Comparison of ENCODE assay signal across 18 cellular contexts in the genomic region with DNA sequence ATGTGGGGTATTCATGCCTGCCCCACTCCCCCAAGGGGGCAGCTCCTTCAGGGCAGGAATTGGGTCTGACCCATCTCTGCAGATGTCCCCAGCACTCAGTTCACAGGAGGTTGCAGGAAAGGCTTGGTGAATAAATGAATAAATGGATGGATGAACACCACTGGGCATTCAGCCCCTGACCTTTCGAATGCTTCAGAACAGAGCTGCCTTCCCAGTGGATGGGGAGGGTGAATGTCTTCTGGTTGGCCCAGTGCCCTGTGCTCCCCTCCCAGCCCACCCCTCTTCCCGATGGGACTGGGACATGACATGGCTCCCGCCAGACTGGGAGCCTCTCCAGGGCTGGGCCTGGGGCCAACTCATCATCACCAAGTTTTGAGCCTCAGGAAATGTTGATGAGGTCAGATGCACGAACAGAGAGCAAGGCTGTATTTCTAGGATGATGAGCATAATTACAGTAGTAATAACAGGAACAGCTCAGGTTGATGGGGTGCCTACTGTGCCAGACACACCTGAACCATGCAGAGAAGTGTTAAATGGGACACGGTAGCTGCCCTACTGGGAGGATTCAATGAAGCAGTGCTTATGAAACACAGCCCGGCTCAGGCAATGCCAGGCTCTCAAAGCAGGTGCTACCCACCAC. TPM values are rescaled to one million over a fixed set of nuclear protein-coding genes. Genes with fewer than 3 reads are reported as not detected.
DNase-seq lines count a peak whose midpoint lies in the region; ATAC-seq and TF ChIP-seq lines count a peak whose summit lies in the region.
"Had no signal": no experiment of that assay in that cellular context is flagged by ENCODE, and none has a peak within 500 bp of the region (broad histone marks: within the 10 kb centered on the region; RNA-seq: fewer than 3 reads in every experiment).

No MANE protein-coding gene starts in this region.

- H4K20me1 ChIP-seq in SK-N-SH (ENCODE audit: insufficient read depth) = peaks cover 24% of the 10 kb centered on the region

- H3K27ac ChIP-seq in SK-N-SH (ENCODE audit: low read depth in 2 of 2, low read length in 1 of 2) (no peak overlapping the region), endodermal cell (ENCODE audit: low read depth, low read length) (no peak overlapping the region)
- H3K27ac ChIP-seq: C4-2B had no signal

- H3K4me2 ChIP-seq in SK-N-SH = no peak overlapping the region

- TF ChIP-seq EP300 in SK-N-SH (IDR thresholded peaks at IDR 0.05; ENCODE audit: borderline replicate concordance in 1 of 2, low read depth in 1 of 2, low read length in 1 of 2) = no peak

- no peaks in the 10 kb centered on the region for H3K4me1 Mint-ChIP-seq in endodermal cell
- H3K4me1 Mint-ChIP-seq: H9 had no signal

- H3K79me2 ChIP-seq in SK-N-SH (ENCODE audit: insufficient read depth) = no peaks in the 10 kb centered on the region

- TF ChIP-seq RAD21 in SK-N-SH (IDR thresholded peaks at IDR 0.05; ENCODE audit: low read length) = no peak

- H2AFZ ChIP-seq in SK-N-SH (ENCODE audit: low read depth) = no peak overlapping the region

- peaks cover 4% of the 10 kb centered on the region for H3F3A ChIP-seq in SK-N-SH (replicated peaks; ENCODE audit: insufficient read depth)

- H3K4me3 Mint-ChIP-seq in endodermal cell = no peak overlapping the region
- H3K4me3 Mint-ChIP-seq: H9 had no signal

- POLR2A ChIA-PET in SK-N-SH (lab: Yijun Ruan, JAX) = no interaction called here

- TF ChIP-seq CTCF in SK-N-SH (IDR thresholded peaks at IDR 0.05) (no peak), endodermal cell (conservative IDR thresholded peaks at IDR 0.05) (no peak)

- peaks cover 12 to 43% of the 10 kb centered on the region in 2 experiments for H3K36me3 ChIP-seq in SK-N-SH (replicated peaks in 1 of 2; ENCODE audit: control insufficient read depth in 1 of 2, insufficient read depth in 2 of 2, low read length in 1 of 2)
- peaks cover 24% of the 10 kb centered on the region for H3K36me3 ChIP-seq in endodermal cell (ENCODE audit: control insufficient read depth, insufficient read depth, low read length)

- CTCF ChIA-PET in SK-N-SH (lab: Yijun Ruan, JAX) = no interaction called here

- H3K4me3 ChIP-seq in SK-N-SH (ENCODE audit: low read depth in 2 of 2, low read length in 1 of 2) (no peak overlapping the region), endodermal cell (ENCODE audit: low read length) (no peak overlapping the region)

- no peak for ATAC-seq in SK-N-SH treated with all-trans-retinoic acid at 6 μM for 48 hours

- H3K9me3 ChIP-seq in SK-N-SH (no peaks in the 10 kb centered on the region), endodermal cell (ENCODE audit: control insufficient read depth, low read length) (no peaks in the 10 kb centered on the region)

- 77% methylated on average over 5 of the region's 6 CpGs for WGBS in SK-N-SH (ENCODE audit: low lambda C conversion rate)
- WGBS in endodermal cell (ENCODE audit: insufficient coverage in 1 of 2, insufficient read length in 1 of 2), 2 experiments = 91 to 96% methylated on average over 4 to 6 of the region's 6 CpGs

- no peaks in the 10 kb centered on the region for H3K9me2 ChIP-seq in SK-N-SH

- no peaks in the 10 kb centered on the region for H3K9me3 Mint-ChIP-seq in endodermal cell
- H3K9me3 Mint-ChIP-seq: H9 had no signal

- no peak overlapping the region for H3K27ac Mint-ChIP-seq in endodermal cell
- H3K27ac Mint-ChIP-seq: H9 had no signal

- H3K9ac ChIP-seq in SK-N-SH = no peak overlapping the region
- no peak overlapping the region for H3K9ac ChIP-seq in endodermal cell (ENCODE audit: extremely low read depth, low read length, poor library complexity, severe bottlenecking)

- H3K4me1 ChIP-seq in SK-N-SH (ENCODE audit: control insufficient read depth in 1 of 2, insufficient read depth in 2 of 2, low read depth in 1 of 2, low read length in 1 of 2) = peaks cover 0 to 7% of the 10 kb centered on the region in 2 experiments; a peak in 2 of 4 replicates
- H3K4me1 ChIP-seq in endodermal cell (ENCODE audit: control insufficient read depth, insufficient read depth, low read length) = no peaks in the 10 kb centered on the region

- H3K27me3 ChIP-seq in SK-N-SH (ENCODE audit: insufficient read depth) (no peaks in the 10 kb centered on the region), endodermal cell (ENCODE audit: control insufficient read depth, insufficient read depth, low read length, poor library complexity, severe bottlenecking) (no peaks in the 10 kb centered on the region)

- H3K36me3 Mint-ChIP-seq in endodermal cell (ENCODE audit: low read depth) = peaks cover 53% of the 10 kb centered on the region

- no peaks in the 10 kb centered on the region for H3K27me3 Mint-ChIP-seq in endodermal cell (ENCODE audit: insufficient read depth)

- DNase-seq in SK-N-SH (no peak), NCI-H1105 treated with DMSO at 0.1 percent for 48 hours (lab: John Stamatoyannopoulos, UW) (peak; percentile 59), cerebellum (ENCODE audit: low spot score) (peak; percentile 77), lung microvascular endothelial cell (ENCODE audit: low read depth in 2 of 2) (peak; percentile 27 to 28), endodermal cell (no peak), putamen (ENCODE audit: low spot score) (no peak)
- DNase-seq in activated effector memory CD4-positive, alpha-beta T cell treated with Interleukin-2 at 50 U/mL for 16 hours = no peak
- DNase-seq: DMS153, H9, IMR-90, Kasumi-1, MV-4-11, NCI-H2171, NCI-H510A treated with DMSO at 0.1 percent for 48 hours had no signal

TF ChIP-seq in SK-N-SH, 30 proteins besides CTCF, POLR2A, EP300 and RAD21:
- peak; percentile 19; the same call in 1 of the 2 replicates for TF ChIP-seq NFIC (IDR thresholded peaks at IDR 0.05; ENCODE audit: borderline replicate concordance)
- no peak for TF ChIP-seq RXRA (IDR thresholded peaks at IDR 0.05; ENCODE audit: borderline replicate concordance, low read depth)
TF ChIP-seq in SK-N-SH: peak in this region for 1.

TF ChIP-seq in SK-N-SH treated with all-trans-retinoic acid at 6 μM for 48 hours, 23 proteins besides CTCF, POLR2A, EP300 and RAD21:
- TF ChIP-seq, protein P1, sequence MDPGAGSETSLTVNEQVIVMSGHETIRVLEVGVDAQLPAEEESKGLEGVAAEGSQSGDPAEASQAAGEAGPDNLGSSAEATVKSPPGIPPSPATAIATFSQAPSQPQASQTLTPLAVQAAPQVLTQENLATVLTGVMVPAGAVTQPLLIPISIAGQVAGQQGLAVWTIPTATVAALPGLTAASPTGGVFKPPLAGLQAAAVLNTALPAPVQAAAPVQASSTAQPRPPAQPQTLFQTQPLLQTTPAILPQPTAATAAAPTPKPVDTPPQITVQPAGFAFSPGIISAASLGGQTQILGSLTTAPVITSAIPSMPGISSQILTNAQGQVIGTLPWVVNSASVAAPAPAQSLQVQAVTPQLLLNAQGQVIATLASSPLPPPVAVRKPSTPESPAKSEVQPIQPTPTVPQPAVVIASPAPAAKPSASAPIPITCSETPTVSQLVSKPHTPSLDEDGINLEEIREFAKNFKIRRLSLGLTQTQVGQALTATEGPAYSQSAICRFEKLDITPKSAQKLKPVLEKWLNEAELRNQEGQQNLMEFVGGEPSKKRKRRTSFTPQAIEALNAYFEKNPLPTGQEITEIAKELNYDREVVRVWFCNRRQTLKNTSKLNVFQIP (CRISPR knock-in tag; IDR thresholded peaks at IDR 0.05; ENCODE audit: borderline replicate concordance, low read depth) = no peak

RNA-seq across cellular contexts. Expression of a gene that starts 25.7 kb away (rescaled TPM):
- polyA plus RNA-seq in SK-N-SH (2012; rRNA removed) = 30.3 and 33.5 TPM in 2 replicates
- 19.0 and 25.2 TPM in 2 replicates for polyA plus RNA-seq in SK-N-SH (2012; cell fraction: cytosol; rRNA removed)
- polyA plus RNA-seq in SK-N-SH (2012; cell fraction: nucleus; rRNA removed) = 51.7 and 57.8 TPM in 2 replicates
- total RNA-seq in cerebellum (22.2 TPM), lung microvascular endothelial cell (13.7 and 18.3 TPM in 2 replicates), endodermal cell (10 to 100 TPM; 43.5 to 48.9 TPM)
- 41.0 TPM for polyA plus RNA-seq in endodermal cell (2013, experiment 1 of 2)
- polyA plus RNA-seq in endodermal cell (2013, experiment 2 of 2) = 37.5 TPM

RNA-seq across cellular contexts. Expression of a gene that starts 26.3 kb away (rescaled TPM):
- polyA plus RNA-seq in SK-N-SH (2012; rRNA removed) = 5.4 and 5.9 TPM in 2 replicates
- polyA plus RNA-seq in SK-N-SH (2012; cell fraction: cytosol; rRNA removed) = 3.7 and 4.7 TPM in 2 replicates
- 8.2 and 10.7 TPM in 2 replicates for polyA plus RNA-seq in SK-N-SH (2012; cell fraction: nucleus; rRNA removed)
- total RNA-seq in cerebellum = 11.7 TPM
- 3.7 and 4.6 TPM in 2 replicates for total RNA-seq in lung microvascular endothelial cell
- 10 to 100 TPM in 1 of 2 donors, 1 to 10 TPM in 1; 9.5 to 12.0 TPM for total RNA-seq in endodermal cell
- 11.0 TPM for polyA plus RNA-seq in endodermal cell (2013, experiment 1 of 2)
- polyA plus RNA-seq in endodermal cell (2013, experiment 2 of 2) = 10.1 TPM

RNA-seq across cellular contexts. Expression of a gene that starts 38.5 kb away (rescaled TPM):
- polyA plus RNA-seq in SK-N-SH (2012; rRNA removed) = not detected in 2 replicates
- polyA plus RNA-seq in SK-N-SH (2012; cell fraction: cytosol; rRNA removed) = not detected in 2 replicates
- polyA plus RNA-seq in SK-N-SH (2012; cell fraction: nucleus; rRNA removed) = not detected in 2 replicates
- total RNA-seq in cerebellum (0.36 TPM), lung microvascular endothelial cell (not detected in 2 replicates), endodermal cell (not detected)
- not detected for polyA plus RNA-seq in endodermal cell (2013, experiment 1 of 2)
- not detected for polyA plus RNA-seq in endodermal cell (2013, experiment 2 of 2)
- total RNA-seq: A172, H9, IMR-90, SK-MEL-5 had no signal
- polyA plus RNA-seq: IMR-90 had no signal

Comparison
In these comparisons a context has a peak if more than half of its experiments do, and no peak if none do; other contexts are left out.
1. DNase-seq: peak in NCI-H1105 treated with DMSO at 0.1 percent for 48 hours (single experiment), cerebellum (single experiment) and lung microvascular endothelial cell (2 of 2); none in SK-N-SH (single experiment), endodermal cell (single experiment), activated effector memory CD4-positive, alpha-beta T cell treated with Interleukin-2 at 50 U/mL for 16 hours (single experiment) and putamen (single experiment).